ENCODE assay signal across 1 cellular context in the genomic region with DNA sequence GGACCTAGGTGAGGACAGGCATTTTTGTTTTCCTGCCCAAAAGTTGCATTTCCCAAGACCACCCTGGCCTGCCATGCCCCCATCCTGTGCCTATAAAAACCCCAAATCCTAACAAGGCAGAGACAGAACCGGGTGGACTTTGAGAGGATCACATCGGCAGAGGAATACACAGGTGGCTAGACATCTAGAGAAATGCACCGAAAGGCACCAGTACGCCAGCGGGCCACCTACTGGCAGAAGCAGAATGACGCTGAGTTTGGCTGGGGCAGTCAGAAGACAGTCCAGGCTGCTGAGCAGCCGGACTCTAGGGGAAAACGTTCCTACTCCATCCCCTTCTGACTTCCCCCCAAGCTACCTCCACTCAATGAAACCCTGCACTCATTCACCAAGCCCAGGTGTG.
TF ChIP-seq lines count a peak whose summit lies in the region.

No MANE protein-coding gene starts in this region.

TF ChIP-seq in GM23338, 12 proteins besides CTCF, POLR2A, EP300 and RAD21:
- TF ChIP-seq, protein P1, sequence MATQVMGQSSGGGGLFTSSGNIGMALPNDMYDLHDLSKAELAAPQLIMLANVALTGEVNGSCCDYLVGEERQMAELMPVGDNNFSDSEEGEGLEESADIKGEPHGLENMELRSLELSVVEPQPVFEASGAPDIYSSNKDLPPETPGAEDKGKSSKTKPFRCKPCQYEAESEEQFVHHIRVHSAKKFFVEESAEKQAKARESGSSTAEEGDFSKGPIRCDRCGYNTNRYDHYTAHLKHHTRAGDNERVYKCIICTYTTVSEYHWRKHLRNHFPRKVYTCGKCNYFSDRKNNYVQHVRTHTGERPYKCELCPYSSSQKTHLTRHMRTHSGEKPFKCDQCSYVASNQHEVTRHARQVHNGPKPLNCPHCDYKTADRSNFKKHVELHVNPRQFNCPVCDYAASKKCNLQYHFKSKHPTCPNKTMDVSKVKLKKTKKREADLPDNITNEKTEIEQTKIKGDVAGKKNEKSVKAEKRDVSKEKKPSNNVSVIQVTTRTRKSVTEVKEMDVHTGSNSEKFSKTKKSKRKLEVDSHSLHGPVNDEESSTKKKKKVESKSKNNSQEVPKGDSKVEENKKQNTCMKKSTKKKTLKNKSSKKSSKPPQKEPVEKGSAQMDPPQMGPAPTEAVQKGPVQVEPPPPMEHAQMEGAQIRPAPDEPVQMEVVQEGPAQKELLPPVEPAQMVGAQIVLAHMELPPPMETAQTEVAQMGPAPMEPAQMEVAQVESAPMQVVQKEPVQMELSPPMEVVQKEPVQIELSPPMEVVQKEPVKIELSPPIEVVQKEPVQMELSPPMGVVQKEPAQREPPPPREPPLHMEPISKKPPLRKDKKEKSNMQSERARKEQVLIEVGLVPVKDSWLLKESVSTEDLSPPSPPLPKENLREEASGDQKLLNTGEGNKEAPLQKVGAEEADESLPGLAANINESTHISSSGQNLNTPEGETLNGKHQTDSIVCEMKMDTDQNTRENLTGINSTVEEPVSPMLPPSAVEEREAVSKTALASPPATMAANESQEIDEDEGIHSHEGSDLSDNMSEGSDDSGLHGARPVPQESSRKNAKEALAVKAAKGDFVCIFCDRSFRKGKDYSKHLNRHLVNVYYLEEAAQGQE (IDR thresholded peaks at IDR 0.05; ENCODE audit: unreplicated experiment) = no peak
- TF ChIP-seq ZNF331 (CRISPR knock-in tag; IDR thresholded peaks at IDR 0.05; ENCODE audit: low read depth) (no peak), NANOG (IDR thresholded peaks at IDR 0.05; ENCODE audit: borderline replicate concordance) (no peak), JUNB (IDR thresholded peaks at IDR 0.05; ENCODE audit: unreplicated experiment) (no peak), CREB1 (CRISPR knock-in tag; IDR thresholded peaks at IDR 0.05; ENCODE audit: low read depth) (no peak), STAT1 (IDR thresholded peaks at IDR 0.05; ENCODE audit: unreplicated experiment) (no peak)
- TF ChIP-seq, protein P2, sequence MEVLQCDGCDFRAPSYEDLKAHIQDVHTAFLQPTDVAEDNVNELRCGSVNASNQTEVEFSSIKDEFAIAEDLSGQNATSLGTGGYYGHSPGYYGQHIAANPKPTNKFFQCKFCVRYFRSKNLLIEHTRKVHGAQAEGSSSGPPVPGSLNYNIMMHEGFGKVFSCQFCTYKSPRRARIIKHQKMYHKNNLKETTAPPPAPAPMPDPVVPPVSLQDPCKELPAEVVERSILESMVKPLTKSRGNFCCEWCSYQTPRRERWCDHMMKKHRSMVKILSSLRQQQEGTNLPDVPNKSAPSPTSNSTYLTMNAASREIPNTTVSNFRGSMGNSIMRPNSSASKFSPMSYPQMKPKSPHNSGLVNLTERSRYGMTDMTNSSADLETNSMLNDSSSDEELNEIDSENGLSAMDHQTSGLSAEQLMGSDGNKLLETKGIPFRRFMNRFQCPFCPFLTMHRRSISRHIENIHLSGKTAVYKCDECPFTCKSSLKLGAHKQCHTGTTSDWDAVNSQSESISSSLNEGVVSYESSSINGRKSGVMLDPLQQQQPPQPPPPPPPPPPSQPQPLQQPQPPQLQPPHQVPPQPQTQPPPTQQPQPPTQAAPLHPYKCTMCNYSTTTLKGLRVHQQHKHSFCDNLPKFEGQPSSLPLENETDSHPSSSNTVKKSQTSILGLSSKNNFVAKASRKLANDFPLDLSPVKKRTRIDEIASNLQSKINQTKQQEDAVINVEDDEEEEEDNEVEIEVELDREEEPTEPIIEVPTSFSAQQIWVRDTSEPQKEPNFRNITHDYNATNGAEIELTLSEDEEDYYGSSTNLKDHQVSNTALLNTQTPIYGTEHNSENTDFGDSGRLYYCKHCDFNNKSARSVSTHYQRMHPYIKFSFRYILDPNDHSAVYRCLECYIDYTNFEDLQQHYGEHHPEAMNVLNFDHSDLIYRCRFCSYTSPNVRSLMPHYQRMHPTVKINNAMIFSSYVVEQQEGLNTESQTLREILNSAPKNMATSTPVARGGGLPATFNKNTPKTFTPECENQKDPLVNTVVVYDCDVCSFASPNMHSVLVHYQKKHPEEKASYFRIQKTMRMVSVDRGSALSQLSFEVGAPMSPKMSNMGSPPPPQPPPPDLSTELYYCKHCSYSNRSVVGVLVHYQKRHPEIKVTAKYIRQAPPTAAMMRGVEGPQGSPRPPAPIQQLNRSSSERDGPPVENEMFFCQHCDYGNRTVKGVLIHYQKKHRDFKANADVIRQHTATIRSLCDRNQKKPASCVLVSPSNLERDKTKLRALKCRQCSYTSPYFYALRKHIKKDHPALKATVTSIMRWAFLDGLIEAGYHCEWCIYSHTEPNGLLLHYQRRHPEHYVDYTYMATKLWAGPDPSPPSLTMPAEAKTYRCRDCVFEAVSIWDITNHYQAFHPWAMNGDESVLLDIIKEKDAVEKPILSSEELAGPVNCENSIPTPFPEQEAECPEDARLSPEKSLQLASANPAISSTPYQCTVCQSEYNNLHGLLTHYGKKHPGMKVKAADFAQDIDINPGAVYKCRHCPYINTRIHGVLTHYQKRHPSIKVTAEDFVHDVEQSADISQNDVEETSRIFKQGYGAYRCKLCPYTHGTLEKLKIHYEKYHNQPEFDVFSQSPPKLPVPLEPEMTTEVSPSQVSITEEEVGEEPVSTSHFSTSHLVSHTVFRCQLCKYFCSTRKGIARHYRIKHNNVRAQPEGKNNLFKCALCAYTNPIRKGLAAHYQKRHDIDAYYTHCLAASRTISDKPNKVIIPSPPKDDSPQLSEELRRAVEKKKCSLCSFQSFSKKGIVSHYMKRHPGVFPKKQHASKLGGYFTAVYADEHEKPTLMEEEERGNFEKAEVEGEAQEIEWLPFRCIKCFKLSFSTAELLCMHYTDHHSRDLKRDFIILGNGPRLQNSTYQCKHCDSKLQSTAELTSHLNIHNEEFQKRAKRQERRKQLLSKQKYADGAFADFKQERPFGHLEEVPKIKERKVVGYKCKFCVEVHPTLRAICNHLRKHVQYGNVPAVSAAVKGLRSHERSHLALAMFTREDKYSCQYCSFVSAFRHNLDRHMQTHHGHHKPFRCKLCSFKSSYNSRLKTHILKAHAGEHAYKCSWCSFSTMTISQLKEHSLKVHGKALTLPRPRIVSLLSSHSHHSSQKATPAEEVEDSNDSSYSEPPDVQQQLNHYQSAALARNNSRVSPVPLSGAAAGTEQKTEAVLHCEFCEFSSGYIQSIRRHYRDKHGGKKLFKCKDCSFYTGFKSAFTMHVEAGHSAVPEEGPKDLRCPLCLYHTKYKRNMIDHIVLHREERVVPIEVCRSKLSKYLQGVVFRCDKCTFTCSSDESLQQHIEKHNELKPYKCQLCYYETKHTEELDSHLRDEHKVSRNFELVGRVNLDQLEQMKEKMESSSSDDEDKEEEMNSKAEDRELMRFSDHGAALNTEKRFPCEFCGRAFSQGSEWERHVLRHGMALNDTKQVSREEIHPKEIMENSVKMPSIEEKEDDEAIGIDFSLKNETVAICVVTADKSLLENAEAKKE (CRISPR knock-in tag; IDR thresholded peaks at IDR 0.05) = no peak
- TF ChIP-seq, protein P3, sequence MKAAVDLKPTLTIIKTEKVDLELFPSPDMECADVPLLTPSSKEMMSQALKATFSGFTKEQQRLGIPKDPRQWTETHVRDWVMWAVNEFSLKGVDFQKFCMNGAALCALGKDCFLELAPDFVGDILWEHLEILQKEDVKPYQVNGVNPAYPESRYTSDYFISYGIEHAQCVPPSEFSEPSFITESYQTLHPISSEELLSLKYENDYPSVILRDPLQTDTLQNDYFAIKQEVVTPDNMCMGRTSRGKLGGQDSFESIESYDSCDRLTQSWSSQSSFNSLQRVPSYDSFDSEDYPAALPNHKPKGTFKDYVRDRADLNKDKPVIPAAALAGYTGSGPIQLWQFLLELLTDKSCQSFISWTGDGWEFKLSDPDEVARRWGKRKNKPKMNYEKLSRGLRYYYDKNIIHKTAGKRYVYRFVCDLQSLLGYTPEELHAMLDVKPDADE (IDR thresholded peaks at IDR 0.05) = no peak
